8 cellular contexts compared by ENCODE assay signal in the genomic region with DNA sequence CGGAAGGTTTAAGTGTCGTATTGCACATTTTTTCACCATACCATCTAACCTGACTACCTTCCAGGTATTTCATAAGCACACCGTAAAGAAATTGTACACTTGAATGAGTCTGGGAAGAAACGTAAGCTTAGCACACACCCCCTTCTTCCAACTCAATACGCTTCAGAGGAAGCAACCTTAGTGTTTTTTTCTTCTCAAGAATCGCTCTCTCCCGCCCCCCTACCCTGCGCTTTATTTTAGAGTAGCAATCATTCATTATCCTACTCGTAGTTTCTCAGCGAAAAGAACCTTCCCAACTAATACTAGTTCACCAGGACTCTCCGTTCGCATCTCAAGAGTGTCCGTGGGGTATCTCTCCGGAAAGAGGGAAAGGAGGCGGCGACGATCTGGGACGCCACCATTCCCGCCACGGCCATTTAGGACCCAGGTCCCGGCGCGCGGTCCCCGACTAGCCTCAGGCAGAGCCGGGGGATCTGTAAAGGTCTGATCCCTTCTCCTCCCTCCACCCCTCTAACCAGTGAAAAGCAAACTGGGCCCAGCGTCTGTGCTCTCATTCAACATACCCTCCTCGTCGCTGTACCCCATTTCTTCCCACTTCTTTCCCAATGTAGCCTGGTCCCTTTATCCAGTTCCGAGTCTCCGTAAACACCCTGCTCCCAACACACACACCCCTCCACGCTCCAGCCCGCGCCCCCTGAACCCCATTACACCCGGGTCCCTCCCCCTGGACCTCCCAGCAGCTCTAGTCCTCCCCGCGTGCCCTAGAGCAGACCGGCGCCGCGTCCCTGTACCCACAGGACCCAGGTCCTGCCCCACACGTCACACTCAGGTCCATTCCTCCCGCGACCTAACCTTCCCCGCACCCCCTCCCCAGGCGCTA. TPM values are rescaled to one million over a fixed set of nuclear protein-coding genes. Genes with fewer than 3 reads are reported as not detected.
DNase-seq lines count a peak whose midpoint lies in the region; ATAC-seq, FAIRE-seq and TF ChIP-seq lines count a peak whose summit lies in the region.

No MANE protein-coding gene starts in this region.

- peak overlapping the region; percentile 93 to 100 for H3K4me3 Mint-ChIP-seq in stimulated activated naive CD8-positive, alpha-beta T cell treated with anti-CD3 and anti-CD28 coated beads, Interleukin-15, amount 100 ng/mL, for 72 hours

- POLR2A ChIA-PET in BJ (lab: Charles Lee), result no interaction called here

- H3K27ac Mint-ChIP-seq in stimulated activated naive CD8-positive, alpha-beta T cell treated with anti-CD3 and anti-CD28 coated beads, Interleukin-15, amount 100 ng/mL, for 72 hours, result peak overlapping the region; percentile 93 to 99

- TF ChIP-seq POLR2A in GM12892 (IDR thresholded peaks at IDR 0.05; ENCODE audit: low read depth, low read length), result no peak

- DNase-seq in BJ (ENCODE audit: low read depth) (no peak), OCI-M1 (lab: John Stamatoyannopoulos, UW) (peak; percentile 78), left lobe of liver (ENCODE audit: low spot score) (no peak), GM12892 (ENCODE audit: insufficient read length) (no peak)
- peak in 1 of 2 donors; percentile 17 for DNase-seq in stimulated activated naive CD8-positive, alpha-beta T cell treated with anti-CD3 and anti-CD28 coated beads, Interleukin-15, amount 100 ng/mL, for 72 hours

- TF ChIP-seq CTCF in BJ (IDR thresholded peaks at IDR 0.05; ENCODE audit: insufficient read depth, low read depth, low read length), result no peak

- H3K27me3 Mint-ChIP-seq in stimulated activated naive CD8-positive, alpha-beta T cell treated with anti-CD3 and anti-CD28 coated beads, Interleukin-15, amount 100 ng/mL, for 72 hours, result no peaks in the 10 kb centered on the region

- no peaks in the 10 kb centered on the region for H3K36me3 ChIP-seq in BJ (ENCODE audit: control insufficient read depth, insufficient read depth, low read length)

- peak overlapping the region; percentile 88 for H3K27ac ChIP-seq in cingulate gyrus (ENCODE audit: low read depth, low read length)

- H3K4me1 Mint-ChIP-seq in stimulated activated naive CD8-positive, alpha-beta T cell treated with anti-CD3 and anti-CD28 coated beads, Interleukin-15, amount 100 ng/mL, for 72 hours, result peaks cover 8% of the 10 kb centered on the region

- no peaks in the 10 kb centered on the region for H3K9me3 Mint-ChIP-seq in stimulated activated naive CD8-positive, alpha-beta T cell treated with anti-CD3 and anti-CD28 coated beads, Interleukin-15, amount 100 ng/mL, for 72 hours

- ATAC-seq in GM18499 (IDR thresholded peaks at IDR 0.05; ENCODE audit: insufficient read depth, unreplicated experiment) (peak; percentile 17), HG03064 (IDR thresholded peaks at IDR 0.05; ENCODE audit: low read depth, unreplicated experiment) (peak; percentile 21), left lobe of liver (peak; percentile 52)
- peak; percentile 80 for ATAC-seq in stimulated activated naive CD8-positive, alpha-beta T cell treated with anti-CD3 and anti-CD28 coated beads, Interleukin-15, amount 100 ng/mL, for 72 hours

- no peaks in the 10 kb centered on the region for H3K27me3 ChIP-seq in BJ (ENCODE audit: control insufficient read depth, insufficient read depth, low read length)

- H3K4me3 ChIP-seq in BJ (ENCODE audit: low read depth, low read length), result peak overlapping the region; percentile 94

- FAIRE-seq in GM12892 (lab: Jason Lieb, UNC), result no peak

- CTCF ChIA-PET in BJ (lab: Yijun Ruan, JAX), result interaction anchor here (1.8 kb wide), 1 partner anchor 63 kb away, joined by 5 read pairs; no protein-coding TSS in a partner anchor

RNA-seq across cellular contexts. Expression of gene MYOZ1, which starts 16.0 kb away (rescaled TPM):
- 8.3 and 9.6 TPM in 2 replicates for polyA plus RNA-seq in BJ (2011; rRNA removed)
- 3.2 and 4.5 TPM in 2 replicates for polyA minus RNA-seq in BJ (2011; rRNA and poly(A)+ RNA removed)
- total RNA-seq in left lobe of liver, result not detected
- 0.45 TPM for polyA plus RNA-seq in GM12892 (2012; ENCODE audit: missing spikeins)

RNA-seq across cellular contexts. Expression of gene SYNPO2L, which starts 30.6 kb away (rescaled TPM):
- polyA plus RNA-seq in BJ (2011; rRNA removed), result 0.04 and 0.05 TPM in 2 replicates
- polyA minus RNA-seq in BJ (2011; rRNA and poly(A)+ RNA removed), result 0.10 and 0.14 TPM in 2 replicates
- total RNA-seq in left lobe of liver, result not detected
- 0.66 TPM for polyA plus RNA-seq in GM12892 (2012; ENCODE audit: missing spikeins)

RNA-seq across cellular contexts. Expression of gene USP54, which starts 34.1 kb away (rescaled TPM):
- polyA plus RNA-seq in BJ (2011; rRNA removed), result 13.7 and 13.9 TPM in 2 replicates
- polyA minus RNA-seq in BJ (2011; rRNA and poly(A)+ RNA removed), result 14.9 and 17.2 TPM in 2 replicates
- 4.8 TPM for total RNA-seq in left lobe of liver
- 4.6 TPM for polyA plus RNA-seq in GM12892 (2012; ENCODE audit: missing spikeins)

Comparison
In these comparisons a context has a peak if more than half of its experiments do, and no peak if none do; other contexts are left out.
1. ATAC-seq: peak in every context shown above with its lines; median percentile 80 in stimulated activated naive CD8-positive, alpha-beta T cell treated with anti-CD3 and anti-CD28 coated beads, Interleukin-15, amount 100 ng/mL, for 72 hours; 52 in left lobe of liver; 21 in HG03064; 17 in GM18499.